Comparison of ENCODE assay signal across 23 cellular contexts in the genomic region with DNA sequence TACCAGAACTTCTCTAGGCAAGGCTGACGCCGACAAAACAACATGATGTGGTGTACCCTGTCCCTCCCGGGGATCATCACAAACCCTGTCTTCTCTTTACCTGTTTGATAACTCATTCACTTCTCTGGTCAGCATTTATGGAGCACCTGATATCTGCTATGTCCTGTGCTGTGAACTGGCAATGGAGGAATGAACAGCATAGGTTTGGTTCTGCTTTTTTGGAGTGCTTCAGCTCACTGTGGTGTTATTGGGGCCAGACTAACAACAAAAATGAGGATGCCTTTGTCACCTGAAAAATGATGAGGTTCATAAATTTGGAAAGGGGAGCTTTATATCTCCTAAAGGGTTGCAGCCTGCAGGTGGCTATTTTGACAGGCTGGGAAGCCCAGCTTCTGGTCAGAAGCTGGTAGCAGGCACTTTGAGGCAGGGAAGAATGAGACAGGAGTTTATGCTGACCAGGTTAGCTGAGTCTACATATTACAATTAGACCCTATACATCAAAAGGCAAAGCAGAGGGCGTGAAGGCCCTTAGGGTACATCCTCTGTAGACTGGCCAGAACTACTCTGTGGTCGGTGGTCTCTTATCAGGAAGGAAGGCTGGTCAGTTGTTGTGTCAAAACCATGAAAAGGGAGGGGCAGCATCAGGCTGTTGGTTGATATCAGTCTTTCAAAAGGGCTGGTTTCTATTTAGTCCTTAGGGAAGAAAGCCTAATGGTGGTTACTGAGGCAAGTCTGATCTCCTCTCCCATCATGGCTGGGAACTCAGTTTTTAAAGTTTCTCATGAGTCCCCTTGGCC. TPM values are rescaled to one million over a fixed set of nuclear protein-coding genes. Genes with fewer than 3 reads are reported as not detected.
DNase-seq lines count a peak whose midpoint lies in the region; ATAC-seq, FAIRE-seq and TF ChIP-seq lines count a peak whose summit lies in the region.
"Had no signal": no experiment of that assay in that cellular context is flagged by ENCODE, and none has a peak within 500 bp of the region (broad histone marks: within the 10 kb centered on the region; RNA-seq: fewer than 3 reads in every experiment).

No MANE protein-coding gene starts in this region.

- ATAC-seq in GM12878: no peak
- ATAC-seq: left ventricle myocardium superior had no signal

- H3K27ac ChIP-seq in GM12878 (ENCODE audit: control insufficient read depth, insufficient read depth) (no peak overlapping the region), neutrophil (peak overlapping the region; percentile 81)
- H3K27ac ChIP-seq: breast epithelium, esophagus squamous epithelium, sigmoid colon, stomach, tibial artery had no signal

- no peak overlapping the region for H2AFZ ChIP-seq in GM12878 (ENCODE audit: control insufficient read depth, low read depth, low read length)

- no peaks in the 10 kb centered on the region for H4K20me1 ChIP-seq in GM12878 (ENCODE audit: control insufficient read depth, insufficient read depth)

- H3K27me3 ChIP-seq in GM12878 (replicated peaks in 1 of 2; ENCODE audit: control insufficient read depth in 2 of 2, insufficient read depth in 2 of 2, low read length in 1 of 2): no peaks in the 10 kb centered on the region
- H3K27me3 ChIP-seq in neutrophil: no peaks in the 10 kb centered on the region
- H3K27me3 ChIP-seq: breast epithelium, esophagus squamous epithelium, sigmoid colon, stomach, tibial artery had no signal

- POLR2A ChIA-PET in GM12878 (lab: Charles Lee): no interaction called here

- H3K4me3 ChIP-seq in NB4 (ENCODE audit: low read depth, low read length): no peak overlapping the region
- H3K4me3 ChIP-seq in GM12878: no peak overlapping the region
- peak overlapping the region; percentile 3 to 12 for H3K4me3 ChIP-seq in neutrophil (ENCODE audit: low read depth in 1 of 2, low read length in 1 of 2)
- H3K4me3 ChIP-seq: breast epithelium, esophagus squamous epithelium, sigmoid colon, stomach, tibial artery had no signal

- peak; percentile 32 for DNase-seq in ELF-1 (ENCODE audit: low read depth, low spot score)
- peak; percentile 60 for DNase-seq in NB4 (ENCODE audit: low read depth)
- no peak for DNase-seq in GM12878 (ENCODE audit: low read depth, low spot score)
- no peak for DNase-seq in T1000 (lab: John Stamatoyannopoulos, UW)
- DNase-seq in NCI-H128 (lab: John Stamatoyannopoulos, UW; ENCODE audit: unreplicated experiment): no peak
- no peak for DNase-seq in NCI-H2171 treated with DMSO at 0.1 percent for 48 hours (lab: John Stamatoyannopoulos, UW)
- DNase-seq: activated CD4-positive, alpha-beta T cell treated with anti-CD3 and anti-CD28 coated beads, Interleukin-2, amount 10 ng/mL, durations not matched to agents 24 days and 14 days; activated naive CD4-positive, alpha-beta T cell treated with anti-CD3 and anti-CD28 coated beads for 36 hours; amniotic stem cell; esophagus squamous epithelium; H9; hypothalamus; KG1; left ventricle myocardium superior; NCI-H1694 treated with DMSO at 0.1 percent for 48 hours; posterior cingulate gyrus; sigmoid colon; stomach; tibial artery had no signal

- in situ Hi-C loops in GM12878 (cut with MboI): no loop called here

- SMC1A ChIA-PET in GM12878 (lab: Charles Lee; ENCODE audit: uncharacterized antibody, unreplicated experiment): interaction anchor here (1.0 to 1.2 kb wide), 3 partner anchors 14 to 136 kb away, joined by 3 to 6 read pairs (median 3); no protein-coding TSS in a partner anchor

- TF ChIP-seq CTCF in NB4 (IDR thresholded peaks at IDR 0.05; ENCODE audit: low read depth, low read length) (no peak), GM12878 (IDR thresholded peaks at IDR 0.05 in 2 of 3, conservative IDR thresholded peaks at IDR 0.05 in 1 of 3; ENCODE audit: control insufficient read depth in 2 of 3, extremely low read depth in 1 of 3, insufficient read depth in 1 of 3, low read depth in 3 of 3, low read length in 3 of 3) (no peak), neutrophil (IDR thresholded peaks at IDR 0.05) (no peak)

- no peak overlapping the region for H3K9ac ChIP-seq in GM12878 (ENCODE audit: control insufficient read depth, insufficient read depth, low read length)

- no peak for TF ChIP-seq RAD21 in GM12878 (IDR thresholded peaks at IDR 0.05; ENCODE audit: insufficient read depth, low read depth, low read length)

- TF ChIP-seq POLR2A in NB4 (IDR thresholded peaks at IDR 0.05; ENCODE audit: extremely low read depth, insufficient read length) (no peak), GM12878 (IDR thresholded peaks at IDR 0.05; ENCODE audit: low read depth, low read length) (no peak)

- H3K36me3 ChIP-seq in GM12878 (ENCODE audit: control insufficient read depth in 2 of 2, insufficient read depth in 2 of 2, low read length in 1 of 2) (no peaks in the 10 kb centered on the region), neutrophil (no peaks in the 10 kb centered on the region)
- H3K36me3 ChIP-seq: breast epithelium, esophagus squamous epithelium, sigmoid colon, stomach, tibial artery had no signal

- H3K9me3 ChIP-seq in GM12878 (replicated peaks; ENCODE audit: control insufficient read depth, insufficient read depth, low read length) (no peaks in the 10 kb centered on the region; the same call in 2 of the 3 replicates), neutrophil (no peaks in the 10 kb centered on the region)
- H3K9me3 ChIP-seq: breast epithelium, tibial artery had no signal

- RAD21 ChIA-PET in GM12878 (lab: Charles Lee; ENCODE audit: unreplicated experiment): interaction anchor here (1.0 kb wide), 1 partner anchor 135 kb away, joined by 4 read pairs; no protein-coding TSS in a partner anchor

- intact Hi-C loops in GM12878 (cut with micrococcal nuclease; ENCODE audit: unreplicated experiment): no loop called here

- 24% methylated on average over 5 of the region's 5 CpGs for WGBS in GM12878 (ENCODE audit: insufficient coverage, insufficient replicate concordance, low lambda C conversion rate, missing lambda C conversion rate)

- BruUV-seq in GM12878 (replicated peaks; lab: Mats Ljungman, UMichigan): no TSS peak

- no peak for TF ChIP-seq EP300 in GM12878 (IDR thresholded peaks at IDR 0.05; ENCODE audit: borderline replicate concordance in 1 of 2, control insufficient read depth in 1 of 2, low read depth in 2 of 2, low read length in 2 of 2)

- peaks cover 2% of the 10 kb centered on the region; the same call in 1 of the 2 replicates for H3K4me1 ChIP-seq in GM12878 (ENCODE audit: control insufficient read depth, insufficient read depth, low read length)
- H3K4me1 ChIP-seq in neutrophil (ENCODE audit: control insufficient read depth in 1 of 2, insufficient read depth in 1 of 2, low read depth in 1 of 2, low read length in 1 of 2): peaks cover 43 to 44% of the 10 kb centered on the region in 2 experiments
- H3K4me1 ChIP-seq: breast epithelium, esophagus squamous epithelium, sigmoid colon, stomach, tibial artery had no signal

- CTCF ChIA-PET in GM12878 (lab: Yijun Ruan, JAX): interaction anchor here (0.9 to 1.1 kb wide), 4 partner anchors 12 to 117 kb away, joined by 3 read pairs; no protein-coding TSS in a partner anchor

- H3K4me2 ChIP-seq in GM12878 (ENCODE audit: control insufficient read depth, insufficient read depth): no peak overlapping the region

- H3K79me2 ChIP-seq in GM12878 (ENCODE audit: control insufficient read depth, insufficient read depth, low read length): no peaks in the 10 kb centered on the region

- FAIRE-seq in GM12878 (lab: Jason Lieb, UNC): no peak
- FAIRE-seq: colon, frontal cortex had no signal

TF ChIP-seq in GM12878, 131 proteins besides CTCF, POLR2A, EP300 and RAD21:
- 0 out of 2 replicates have a peak, but pooled peaks have one; percentile 10 for TF ChIP-seq RUNX3 (IDR thresholded peaks at IDR 0.05; ENCODE audit: low read length)
- TF ChIP-seq MXI1 (IDR thresholded peaks at IDR 0.05; ENCODE audit: low read depth, low read length): no peak

RNA-seq across cellular contexts. Expression of gene SH2D4B, which starts 42.3 kb away (rescaled TPM):
- 1.2 TPM in 2 replicates for total RNA-seq in GM12878 (2013; cell fraction: nucleolus; rRNA removed)
- total RNA-seq in GM12878 (2014; rRNA removed) (0.05 and 0.06 TPM in 2 replicates), GM12878 (2014; rRNA removed; fragmentation: Illumina TruSeq; extraction: Trizol) (not detected in 2 replicates), GM12878 (2021) (0.13 and 0.19 TPM in 2 replicates)
- 0.07 TPM for polyA plus RNA-seq in GM12878 (2011; ENCODE audit: low read depth)
- polyA plus RNA-seq in GM12878 (2011; rRNA removed) (0.14 TPM in 2 replicates), GM12878 (2014; fragmentation: Illumina TruSeq; extraction: Trizol) (not detected in 2 replicates), GM12878 (2014; fragmentation: Nextera tagmentation; extraction: Ambion mirVana) (not detected), GM12878 (2014; rRNA removed) (0.04 TPM in 1 of 2 replicates, not detected in the other), GM12878 (2016; fragmentation: Nextera tagmentation; extraction: Ambion mirVana) (under 1 TPM in 1 of 2 experiments, not detected in 1; 0.21 TPM)
- polyA plus RNA-seq in GM12878 (2011; cell fraction: cytosol; rRNA removed): 0.08 and 0.09 TPM in 2 replicates
- 0.61 and 0.67 TPM in 2 replicates for polyA plus RNA-seq in GM12878 (2011; cell fraction: nucleus; rRNA removed)
- 0.05 and 0.13 TPM in 2 replicates for polyA plus RNA-seq in GM12878 (2012)
- 0.29 and 0.52 TPM in 2 replicates for polyA minus RNA-seq in GM12878 (2011; rRNA and poly(A)+ RNA removed)
- 0.67 TPM in 1 of 2 replicates, not detected in the other for polyA minus RNA-seq in GM12878 (2011; cell fraction: cytosol; rRNA and poly(A)+ RNA removed)
- 0.85 and 0.86 TPM in 2 replicates for polyA minus RNA-seq in GM12878 (2011; cell fraction: nucleus; rRNA and poly(A)+ RNA removed)
- total RNA-seq: left ventricle myocardium superior had no signal

Comparison
In these comparisons a context has a peak if more than half of its experiments do, and no peak if none do; other contexts are left out.
1. DNase-seq: peak in ELF-1 (single experiment) and NB4 (single experiment); none in GM12878 (single experiment), T1000 (single experiment), NCI-H128 (single experiment) and NCI-H2171 treated with DMSO at 0.1 percent for 48 hours (single experiment).
2. H3K4me3 ChIP-seq: peak in neutrophil (2 of 2); none in NB4 (single experiment) and GM12878 (single experiment).